ENCODE assay signal across 24 cellular contexts in the genomic region with DNA sequence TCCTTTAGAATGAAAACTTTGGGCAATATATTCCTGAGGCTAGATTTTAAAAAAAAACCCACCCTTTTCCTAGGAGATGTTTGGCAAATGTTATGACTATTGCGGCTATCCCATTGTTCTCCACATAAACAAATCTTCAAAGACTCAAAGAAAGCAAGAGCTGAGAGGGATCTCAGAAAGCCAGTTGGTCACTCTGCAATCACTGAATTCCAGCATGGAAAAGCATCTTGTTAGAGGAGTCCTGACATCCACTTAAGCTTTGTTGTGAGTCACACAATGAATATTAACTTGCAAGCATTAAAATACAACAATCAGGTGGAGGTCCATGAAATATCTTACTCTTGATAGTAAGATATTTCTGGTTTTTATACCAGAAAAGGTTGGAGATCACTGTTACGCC. TPM values are rescaled to one million over a fixed set of nuclear protein-coding genes. Genes with fewer than 3 reads are reported as not detected.
DNase-seq lines count a peak whose midpoint lies in the region; ATAC-seq and TF ChIP-seq lines count a peak whose summit lies in the region.
"Had no signal": no experiment of that assay in that cellular context is flagged by ENCODE, and none has a peak within 500 bp of the region (broad histone marks: within the 10 kb centered on the region; RNA-seq: fewer than 3 reads in every experiment).

No MANE protein-coding gene starts in this region.

- no peak overlapping the region for H3K4me3 Mint-ChIP-seq in activated T-helper 1 cell treated with anti-CD3 and anti-CD28 coated beads, Interleukin-12 subunit alpha, Interleukin-12 subunit beta, Interleukin-2, Interleukin-4 antibody, amounts not matched to agents 30 ng/mL and 10 ng/mL and 1 ng/mL, durations not matched to agents 14 hours and 24 hours and 36 hours
- no peak overlapping the region for H3K4me3 Mint-ChIP-seq in chondrocyte (ENCODE audit: unreplicated experiment)
- H3K4me3 Mint-ChIP-seq: activated CD8-positive, alpha-beta T cell treated with anti-CD3 and anti-CD28 coated beads, Interleukin-2, amount 10 ng/mL, durations not matched to agents 7 days and 5 days; activated naive CD8-positive, alpha-beta T cell; IgD-negative memory B cell had no signal

- H3K9me3 ChIP-seq in right atrium auricular region (no peaks in the 10 kb centered on the region), RWPE2 (ENCODE audit: severe bottlenecking) (no peaks in the 10 kb centered on the region)
- H3K9me3 ChIP-seq: lower lobe of right lung, upper lobe of right lung had no signal

- no peaks in the 10 kb centered on the region for H3K36me3 ChIP-seq in right atrium auricular region
- H3K36me3 ChIP-seq in RWPE2 (ENCODE audit: low read depth) = no peaks in the 10 kb centered on the region
- H3K36me3 ChIP-seq: lower lobe of right lung, upper lobe of right lung had no signal

- H3K36me3 Mint-ChIP-seq in activated T-helper 1 cell treated with anti-CD3 and anti-CD28 coated beads, Interleukin-12 subunit alpha, Interleukin-12 subunit beta, Interleukin-2, Interleukin-4 antibody, amounts not matched to agents 30 ng/mL and 10 ng/mL and 1 ng/mL, durations not matched to agents 14 hours and 24 hours and 36 hours (ENCODE audit: low read depth) = no peaks in the 10 kb centered on the region
- no peaks in the 10 kb centered on the region for H3K36me3 Mint-ChIP-seq in chondrocyte (ENCODE audit: low read depth)
- H3K36me3 Mint-ChIP-seq: activated naive CD8-positive, alpha-beta T cell had no signal

- peaks cover 5% of the 10 kb centered on the region for H3K4me1 Mint-ChIP-seq in activated T-helper 1 cell treated with anti-CD3 and anti-CD28 coated beads, Interleukin-12 subunit alpha, Interleukin-12 subunit beta, Interleukin-2, Interleukin-4 antibody, amounts not matched to agents 30 ng/mL and 10 ng/mL and 1 ng/mL, durations not matched to agents 14 hours and 24 hours and 36 hours (ENCODE audit: low read depth)
- H3K4me1 Mint-ChIP-seq in chondrocyte (ENCODE audit: low read depth) = peaks cover 54% of the 10 kb centered on the region

- H3K9me3 Mint-ChIP-seq in activated T-helper 1 cell treated with anti-CD3 and anti-CD28 coated beads, Interleukin-12 subunit alpha, Interleukin-12 subunit beta, Interleukin-2, Interleukin-4 antibody, amounts not matched to agents 30 ng/mL and 10 ng/mL and 1 ng/mL, durations not matched to agents 14 hours and 24 hours and 36 hours = no peaks in the 10 kb centered on the region
- H3K9me3 Mint-ChIP-seq in chondrocyte (ENCODE audit: low read depth) = no peaks in the 10 kb centered on the region
- H3K9me3 Mint-ChIP-seq: IgD-negative memory B cell had no signal

- H3K27me3 ChIP-seq in right atrium auricular region = no peaks in the 10 kb centered on the region
- no peaks in the 10 kb centered on the region for H3K27me3 ChIP-seq in RWPE2 (ENCODE audit: insufficient read depth, poor library complexity, severe bottlenecking)
- H3K27me3 ChIP-seq: upper lobe of right lung had no signal

- no peak overlapping the region for H3K27ac Mint-ChIP-seq in activated T-helper 1 cell treated with anti-CD3 and anti-CD28 coated beads, Interleukin-12 subunit alpha, Interleukin-12 subunit beta, Interleukin-2, Interleukin-4 antibody, amounts not matched to agents 30 ng/mL and 10 ng/mL and 1 ng/mL, durations not matched to agents 14 hours and 24 hours and 36 hours
- H3K27ac Mint-ChIP-seq in chondrocyte (ENCODE audit: unreplicated experiment) = no peak overlapping the region
- H3K27ac Mint-ChIP-seq: activated CD8-positive, alpha-beta T cell treated with anti-CD3 and anti-CD28 coated beads, Interleukin-2, amount 10 ng/mL, durations not matched to agents 7 days and 5 days; activated naive CD8-positive, alpha-beta T cell; IgD-negative memory B cell had no signal

- no peak for TF ChIP-seq CTCF in right atrium auricular region (IDR thresholded peaks at IDR 0.05)
- no peak for TF ChIP-seq CTCF in RWPE2 (IDR thresholded peaks at IDR 0.05; ENCODE audit: poor library complexity, severe bottlenecking)
- TF ChIP-seq CTCF in fibroblast of pulmonary artery (IDR thresholded peaks at IDR 0.05; ENCODE audit: low read length, missing control alignments) = no peak
- TF ChIP-seq CTCF in chondrocyte (IDR thresholded peaks at IDR 0.05) = no peak

- ATAC-seq in left ventricle myocardium superior (no peak), RWPE2 (ENCODE audit: low read depth) (no peak)
- ATAC-seq: activated CD8-positive, alpha-beta T cell treated with anti-CD3 and anti-CD28 coated beads, Interleukin-2, amount 10 ng/mL, durations not matched to agents 7 days and 5 days; lower lobe of right lung; upper lobe of right lung had no signal

- H3K4me1 ChIP-seq in right atrium auricular region (peaks cover 0 to 44% of the 10 kb centered on the region in 2 donors), RWPE2 (ENCODE audit: insufficient read depth, poor library complexity, severe bottlenecking) (peaks cover 46% of the 10 kb centered on the region)

- H3K27me3 Mint-ChIP-seq in activated T-helper 1 cell treated with anti-CD3 and anti-CD28 coated beads, Interleukin-12 subunit alpha, Interleukin-12 subunit beta, Interleukin-2, Interleukin-4 antibody, amounts not matched to agents 30 ng/mL and 10 ng/mL and 1 ng/mL, durations not matched to agents 14 hours and 24 hours and 36 hours (ENCODE audit: insufficient read depth) = peaks cover 4% of the 10 kb centered on the region
- no peaks in the 10 kb centered on the region for H3K27me3 Mint-ChIP-seq in chondrocyte (ENCODE audit: low read depth)

- DNase-seq in right atrium auricular region (ENCODE audit: low spot score) (no peak), left ventricle myocardium superior (no peak), RWPE2 (ENCODE audit: low spot score) (no peak), fibroblast of pulmonary artery (ENCODE audit: low read depth) (peak; percentile 52), retina (no peak), chondrocyte (ENCODE audit: low spot score) (no peak), GM19240 (ENCODE audit: insufficient read length, low spot score) (no peak)
- DNase-seq in activated T-helper 1 cell treated with anti-CD3 and anti-CD28 coated beads, Interleukin-12 subunit alpha, Interleukin-12 subunit beta, Interleukin-2, Interleukin-4 antibody, amounts not matched to agents 30 ng/mL and 10 ng/mL and 1 ng/mL, durations not matched to agents 14 hours and 24 hours and 36 hours (ENCODE audit: low spot score) = no peak
- DNase-seq: ACHN; activated CD8-positive, alpha-beta T cell treated with anti-CD3 and anti-CD28 coated beads, Interleukin-2, amount 10 ng/mL, durations not matched to agents 7 days and 5 days; activated T-cell treated with anti-CD3 and anti-CD28 coated beads, Interleukin-2, amount 50 U/mL, for 48 hours; erythroblast; lower lobe of right lung; NCI-H1694 treated with DMSO at 0.1 percent for 48 hours; NCI-H2227 treated with DMSO at 0.1 percent for 48 hours; NCI-H774; stimulated activated CD4-positive, alpha-beta T cell treated with anti-CD3 and anti-CD28 coated beads, Interleukin-4, amount 100 ng/mL, for 1 hour; T-helper 9 cell; upper lobe of right lung had no signal

- H3K27ac ChIP-seq in right atrium auricular region (peak overlapping the region; percentile 7 to 19), RWPE2 (ENCODE audit: poor library complexity, severe bottlenecking) (peak overlapping the region; percentile 98)
- H3K27ac ChIP-seq: C4-2B, lower lobe of right lung, SK-N-MC, upper lobe of right lung had no signal

- H3K4me3 ChIP-seq in right atrium auricular region = no peak overlapping the region
- no peak overlapping the region for H3K4me3 ChIP-seq in RWPE2 (ENCODE audit: severe bottlenecking)
- no peak overlapping the region for H3K4me3 ChIP-seq in fibroblast of pulmonary artery (replicated peaks; ENCODE audit: low read depth, low read length)
- H3K4me3 ChIP-seq: lower lobe of right lung, SK-N-MC, skin epidermis, upper lobe of right lung had no signal

- intact Hi-C loops in left ventricle myocardium superior (cut with micrococcal nuclease) = no loop called here
- intact Hi-C loops in activated T-helper 1 cell treated with anti-CD3 and anti-CD28 coated beads, Interleukin-12 subunit alpha, Interleukin-12 subunit beta, Interleukin-2, Interleukin-4 antibody, amounts not matched to agents 30 ng/mL and 10 ng/mL and 1 ng/mL, durations not matched to agents 14 hours and 24 hours and 36 hours (cut with micrococcal nuclease) = no loop called here

RNA-seq across cellular contexts. Expression of a gene that starts 11.0 kb away (rescaled TPM):
- total RNA-seq in right atrium auricular region = 10 to 100 TPM; 22.0 to 26.1 TPM
- total RNA-seq in left ventricle myocardium superior = 34.4 TPM
- total RNA-seq in activated T-helper 1 cell treated with anti-CD3 and anti-CD28 coated beads, Interleukin-12 subunit alpha, Interleukin-12 subunit beta, Interleukin-2, Interleukin-4 antibody, amounts not matched to agents 30 ng/mL and 10 ng/mL and 1 ng/mL, durations not matched to agents 14 hours and 24 hours and 36 hours = not detected in 2 replicates
- 0.21 to 0.37 TPM (median 0.29 TPM) in 3 replicates for total RNA-seq in chondrocyte
- total RNA-seq: activated CD8-positive, alpha-beta T cell treated with anti-CD3 and anti-CD28 coated beads, Interleukin-2, amount 10 ng/mL, durations not matched to agents 7 days and 5 days had no signal

Comparison
In these comparisons a context has a peak if more than half of its experiments do, and no peak if none do; other contexts are left out.
1. RNA of a gene that starts 11.0 kb away (total RNA-seq): 34.4 TPM in left ventricle myocardium superior (single experiment) and 22.0 to 26.1 TPM in right atrium auricular region; 0.21 to 0.37 TPM in chondrocyte and not detected in activated T-helper 1 cell treated with anti-CD3 and anti-CD28 coated beads, Interleukin-12 subunit alpha, Interleukin-12 subunit beta, Interleukin-2, Interleukin-4 antibody, amounts not matched to agents 30 ng/mL and 10 ng/mL and 1 ng/mL, durations not matched to agents 14 hours and 24 hours and 36 hours; every median in the first group is over 10 times any median in the second.